In the genomic region with DNA sequence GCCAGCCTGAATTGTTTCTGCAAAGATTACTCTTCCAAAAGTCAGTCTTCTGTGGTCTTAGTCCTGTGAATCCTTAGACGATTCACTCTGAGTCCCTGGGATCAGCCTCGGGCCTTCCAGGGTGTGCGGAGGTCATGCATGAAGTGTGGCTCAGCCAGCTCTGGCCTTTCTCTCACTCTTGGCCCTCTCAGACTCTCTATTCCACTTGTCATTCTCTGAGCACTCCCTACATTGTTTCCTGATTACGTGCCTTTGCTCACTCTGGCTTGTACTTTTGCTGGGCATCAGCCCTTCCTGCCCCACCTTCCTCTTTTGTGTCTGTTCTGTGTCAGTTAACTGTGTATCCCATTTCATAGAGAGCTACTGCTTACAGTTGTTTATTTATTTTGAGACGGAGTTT, we compare ENCODE assay signal across 10 cellular contexts. TPM values are rescaled to one million over a fixed set of nuclear protein-coding genes. Genes with fewer than 3 reads are reported as not detected.
DNase-seq lines count a peak whose midpoint lies in the region; ATAC-seq and TF ChIP-seq lines count a peak whose summit lies in the region.
"Had no signal": no experiment of that assay in that cellular context is flagged by ENCODE, and none has a peak within 500 bp of the region (broad histone marks: within the 10 kb centered on the region; RNA-seq: fewer than 3 reads in every experiment).

No MANE protein-coding gene starts in this region.

- H3K9ac ChIP-seq in BLaER1 treated with 17β-estradiol and CSF1 and Interleukin-3, amounts not matched to agents 10 nM and 100 nM = peak overlapping the region in 10 of 11 experiments; percentile 24 to 69 (median 42); a peak in 17 of 22 replicates

- no peaks in the 10 kb centered on the region for H3K36me3 Mint-ChIP-seq in naive B cell

- H3K27ac ChIP-seq in BLaER1 treated with 17β-estradiol and CSF1 and Interleukin-3, amounts not matched to agents 10 nM and 100 nM = peak overlapping the region; percentile 42 to 78 (median 61); a peak in 21 of 22 replicates

- H3K4me1 Mint-ChIP-seq in naive B cell = peaks cover 65 to 84% (median 75%) of the 10 kb centered on the region in 3 donors

- no peaks in the 10 kb centered on the region for H3K9me3 Mint-ChIP-seq in naive B cell

- peak; percentile 99 for ATAC-seq in esophagus mucosa
- ATAC-seq in naive B cell (ENCODE audit: low read depth in 2 of 2) = peak; percentile 67 to 75

- peaks cover 0 to 6% (median 0%) of the 10 kb centered on the region in 11 experiments; a peak in 3 of 22 replicates for H3K9me3 ChIP-seq in BLaER1 treated with 17β-estradiol and CSF1 and Interleukin-3, amounts not matched to agents 10 nM and 100 nM (replicated peaks in 1 of 11)

- peak overlapping the region in 7 of 8 donors; percentile 47 to 80 (median 68) for H3K4me3 Mint-ChIP-seq in naive B cell

- DNase-seq in NB4 (ENCODE audit: low read depth) = peak; percentile 32
- peak; percentile 20 for DNase-seq in naive B cell
- DNase-seq in inferior parietal cortex (ENCODE audit: extremely low spot score) = no peak
- no peak for DNase-seq in activated CD8-positive, alpha-beta memory T cell treated with anti-CD3 and anti-CD28 coated beads, Interleukin-2, amount 50 U/mL, for 48 hours
- no peak for DNase-seq in GM19238 (ENCODE audit: insufficient read length, low spot score)
- DNase-seq in NCI-H1694 treated with DMSO at 0.1 percent for 48 hours (lab: John Stamatoyannopoulos, UW) = no peak
- DNase-seq: amygdala, DMS53 had no signal

- no peaks in the 10 kb centered on the region for H3K27me3 Mint-ChIP-seq in naive B cell

- H3K4me1 ChIP-seq in BLaER1 treated with 17β-estradiol and CSF1 and Interleukin-3, amounts not matched to agents 10 nM and 100 nM = peaks cover 97 to 100% (median 98%) of the 10 kb centered on the region in 10 experiments

- peak overlapping the region; percentile 70 to 93 (median 82) for H3K4me2 ChIP-seq in BLaER1 treated with 17β-estradiol and CSF1 and Interleukin-3, amounts not matched to agents 10 nM and 100 nM

- no peak for TF ChIP-seq CTCF in NB4 (IDR thresholded peaks at IDR 0.05; ENCODE audit: low read depth, low read length)

- H3K27ac Mint-ChIP-seq in naive B cell = peak overlapping the region in 5 of 6 donors; percentile 27 to 88 (median 77)

- peaks cover 46 to 99% (median 81%) of the 10 kb centered on the region in 11 experiments; a peak in 21 of 22 replicates for H4K20me1 ChIP-seq in BLaER1 treated with 17β-estradiol and CSF1 and Interleukin-3, amounts not matched to agents 10 nM and 100 nM

- no peaks in the 10 kb centered on the region for H3K27me3 ChIP-seq in BLaER1 treated with 17β-estradiol and CSF1 and Interleukin-3, amounts not matched to agents 10 nM and 100 nM

- no peak for TF ChIP-seq POLR2A in NB4 (IDR thresholded peaks at IDR 0.05; ENCODE audit: extremely low read depth, insufficient read length)

- peak overlapping the region in 2 of 10 experiments; percentile 7 to 20; a peak in 2 of 20 replicates for H3K4me3 ChIP-seq in BLaER1 treated with 17β-estradiol and CSF1 and Interleukin-3, amounts not matched to agents 10 nM and 100 nM
- H3K4me3 ChIP-seq in NB4 (ENCODE audit: low read depth, low read length) = no peak overlapping the region

- H3K36me3 ChIP-seq in BLaER1 treated with 17β-estradiol and CSF1 and Interleukin-3, amounts not matched to agents 10 nM and 100 nM = peaks cover 0 to 11% (median 0%) of the 10 kb centered on the region in 11 experiments; a peak in 2 of 22 replicates

RNA-seq across cellular contexts. Expression of gene CCNY, which starts 36.0 kb away (rescaled TPM):
- 44.8 TPM for total RNA-seq in esophagus mucosa
- 10 to 100 TPM in 5 of 6 donors, 1 to 10 TPM in 1; 9.4 to 27.7 (median 13.6) TPM for polyA plus RNA-seq in naive B cell (ENCODE audit: low read depth in 6 of 6)

Comparison
In these comparisons a context has a peak if more than half of its experiments do, and no peak if none do; other contexts are left out.
1. DNase-seq: peak in NB4 (single experiment) and naive B cell (single experiment); none in inferior parietal cortex (single experiment), activated CD8-positive, alpha-beta memory T cell treated with anti-CD3 and anti-CD28 coated beads, Interleukin-2, amount 50 U/mL, for 48 hours (single experiment), GM19238 (single experiment) and NCI-H1694 treated with DMSO at 0.1 percent for 48 hours (single experiment).